Comparison of ENCODE assay signal across 8 cellular contexts in genomic region chrX:154018518-154019060, GRCh38. TPM values are rescaled to one million over a fixed set of nuclear protein-coding genes. Genes with fewer than 3 reads are reported as not detected.
DNase-seq lines count a peak whose midpoint lies in the region; ATAC-seq and TF ChIP-seq lines count a peak whose summit lies in the region.

No MANE protein-coding gene starts in this region.

- H3K9me3 Mint-ChIP-seq in CD4-positive, alpha-beta memory T cell = peaks cover 0 to 2% (median 0%) of the 10 kb centered on the region in 8 donors

- TF ChIP-seq POLR2A in NB4 (IDR thresholded peaks at IDR 0.05; ENCODE audit: extremely low read depth, insufficient read length) = no peak

- no peaks in the 10 kb centered on the region for H3K9me3 ChIP-seq in CD4-positive, alpha-beta memory T cell (ENCODE audit: control insufficient read depth in 1 of 2, low read length in 2 of 2)
- H3K9me3 ChIP-seq in neuron (ENCODE audit: low read length) = no peaks in the 10 kb centered on the region

- peak in 1 of 5 donors; percentile 20 for DNase-seq in CD4-positive, alpha-beta memory T cell
- DNase-seq in NB4 (ENCODE audit: low read depth) = peak; percentile 25
- no peak for DNase-seq in dorsolateral prefrontal cortex
- no peak for DNase-seq in GM20000 (ENCODE audit: low spot score)
- no peak for DNase-seq in GF-D8 (lab: John Stamatoyannopoulos, UW)
- DNase-seq in NCI-H2029 (lab: John Stamatoyannopoulos, UW) = no peak

- H3K36me3 Mint-ChIP-seq in CD4-positive, alpha-beta memory T cell = peaks cover 4 to 18% of the 10 kb centered on the region in 2 donors

- peaks cover 22% of the 10 kb centered on the region for H3K4me1 ChIP-seq in CD4-positive, alpha-beta memory T cell (ENCODE audit: insufficient read depth, low read length)
- peaks cover 21% of the 10 kb centered on the region for H3K4me1 ChIP-seq in neuron (ENCODE audit: insufficient read depth, low read length)

- peak overlapping the region; percentile 89 to 95 (median 91) for H3K27ac Mint-ChIP-seq in CD4-positive, alpha-beta memory T cell

- H2AFZ ChIP-seq in neuron (ENCODE audit: low read depth, low read length) = no peak overlapping the region

- H3K4me3 Mint-ChIP-seq in CD4-positive, alpha-beta memory T cell = peak overlapping the region; percentile 85 to 90 (median 88)

- no peaks in the 10 kb centered on the region for H3K27me3 Mint-ChIP-seq in CD4-positive, alpha-beta memory T cell

- H3K27me3 ChIP-seq in CD4-positive, alpha-beta memory T cell (ENCODE audit: insufficient read depth, low read length) = no peaks in the 10 kb centered on the region
- peaks cover 0 to 68% (median 12%) of the 10 kb centered on the region in 45 donors for H3K27me3 ChIP-seq in dorsolateral prefrontal cortex
- H3K27me3 ChIP-seq in neuron (ENCODE audit: insufficient read depth, low read length) = peaks cover 4% of the 10 kb centered on the region

- CTCF ChIA-PET in CD4-positive, alpha-beta memory T cell (lab: Charles Lee; ENCODE audit: partially characterized antibody) = interaction anchor here (0.9 to 1.4 kb wide), 2 partner anchors 50 to 517 kb away, joined by 4 read pairs; no protein-coding TSS in a partner anchor

- H3K27ac ChIP-seq in CD4-positive, alpha-beta memory T cell (ENCODE audit: low read depth, low read length) = peak overlapping the region; percentile 73
- peak overlapping the region in 47 of 59 donors; percentile 6 to 86 (median 65) for H3K27ac ChIP-seq in dorsolateral prefrontal cortex

- peak overlapping the region; percentile 28 to 60 for H3K4me3 ChIP-seq in CD4-positive, alpha-beta memory T cell (ENCODE audit: low read length in 2 of 2)
- peak overlapping the region; percentile 85 for H3K4me3 ChIP-seq in NB4 (ENCODE audit: low read depth, low read length)
- peak overlapping the region in 58 of 59 donors; percentile 29 to 71 (median 55) for H3K4me3 ChIP-seq in dorsolateral prefrontal cortex
- H3K4me3 ChIP-seq in neuron (ENCODE audit: low read length) = peak overlapping the region; percentile 57

- TF ChIP-seq CTCF in NB4 (IDR thresholded peaks at IDR 0.05; ENCODE audit: low read depth, low read length) (no peak), dorsolateral prefrontal cortex (IDR thresholded peaks at IDR 0.05 in 54 of 56, conservative IDR thresholded peaks at IDR 0.05 in 2 of 56; ENCODE audit: low read depth in 1 of 56, partially characterized antibody in 56 of 56) (no peak), GM20000 (IDR thresholded peaks at IDR 0.05; ENCODE audit: extremely low read depth, missing control alignments) (no peak)

- intact Hi-C loops in CD4-positive, alpha-beta memory T cell (cut with micrococcal nuclease) = no loop called here
- intact Hi-C loops in dorsolateral prefrontal cortex (cut with DNase I) = loop anchor here in 1 of 2 donors (2.0 to 5.0 kb wide), 2 partner anchors 34 to 78 kb away; partner anchors contain the start of gene MECP2

- peaks cover 5% of the 10 kb centered on the region for H3K36me3 ChIP-seq in CD4-positive, alpha-beta memory T cell (ENCODE audit: insufficient read depth, low read length)
- peaks cover 3% of the 10 kb centered on the region for H3K36me3 ChIP-seq in neuron (ENCODE audit: insufficient read depth, low read length)

- peaks cover 5 to 32% (median 16%) of the 10 kb centered on the region in 4 donors for H3K4me1 Mint-ChIP-seq in CD4-positive, alpha-beta memory T cell

- ATAC-seq in GM18520 (IDR thresholded peaks at IDR 0.05; ENCODE audit: unreplicated experiment) = no peak

- POLR2A ChIA-PET in CD4-positive, alpha-beta memory T cell (lab: Charles Lee; ENCODE audit: partially characterized antibody) = interaction anchor here (0.8 to 4.5 kb wide), 10 partner anchors 19 to 379 kb away, joined by 3 to 61 read pairs (median 6); partner anchors contain the start of genes ARHGAP4, HCFC1, RPL10 and TMEM187

RNA-seq across cellular contexts. Expression of gene IRAK1, which starts 1.1 kb away (rescaled TPM):
- total RNA-seq in CD4-positive, alpha-beta memory T cell = 10 to 100 TPM; 66.9 to 74.5 TPM
- polyA plus RNA-seq in CD4-positive, alpha-beta memory T cell = 10 to 100 TPM; 38.1 to 64.5 TPM
- 100 to 1,000 TPM in 2 of 120 experiments, 10 to 100 TPM in 118; 27.2 to 130 (median 49.0) TPM for total RNA-seq in dorsolateral prefrontal cortex

RNA-seq across cellular contexts. Expression of gene TMEM187, which starts 46.0 kb away (rescaled TPM):
- 10 to 100 TPM; 12.8 to 14.9 TPM for total RNA-seq in CD4-positive, alpha-beta memory T cell
- polyA plus RNA-seq in CD4-positive, alpha-beta memory T cell = 10 to 100 TPM; 10.4 to 23.8 TPM
- 10 to 100 TPM in 29 of 120 experiments, 1 to 10 TPM in 91; 2.7 to 17.2 (median 8.0) TPM for total RNA-seq in dorsolateral prefrontal cortex

RNA-seq across cellular contexts. Expression of gene HCFC1, which starts 47.0 kb away (rescaled TPM):
- total RNA-seq in CD4-positive, alpha-beta memory T cell = 10 to 100 TPM; 52.6 to 53.4 TPM
- polyA plus RNA-seq in CD4-positive, alpha-beta memory T cell = 10 to 100 TPM in 1 of 2 donors, 1 to 10 TPM in 1; 1.6 to 14.9 TPM
- 10 to 100 TPM; 41.2 to 97.5 (median 57.4) TPM for total RNA-seq in dorsolateral prefrontal cortex
